ENCODE assay signal across 16 cellular contexts in genomic region chr2:236558999-236559978, GRCh38. TPM values are rescaled to one million over a fixed set of nuclear protein-coding genes. Genes with fewer than 3 reads are reported as not detected.
DNase-seq lines count a peak whose midpoint lies in the region; ATAC-seq, FAIRE-seq and TF ChIP-seq lines count a peak whose summit lies in the region.
"Had no signal": no experiment of that assay in that cellular context is flagged by ENCODE, and none has a peak within 500 bp of the region (broad histone marks: within the 10 kb centered on the region; RNA-seq: fewer than 3 reads in every experiment).

No MANE protein-coding gene starts in this region.

- H3K4me3 Mint-ChIP-seq in glutamatergic neuron (ENCODE audit: unreplicated experiment): no peak overlapping the region
- H3K4me3 Mint-ChIP-seq: activated CD4-positive, alpha-beta memory T cell treated with anti-CD3 and anti-CD28 coated beads, Interleukin-2, amount 10 ng/mL, durations not matched to agents 7 days and 5 days had no signal

- dilution Hi-C loops in endothelial cell of umbilical vein (cut with MboI; ENCODE audit: extremely low pct_ligation_motif_present, low sequenced_read_pairs): no loop called here

- H3K36me3 Mint-ChIP-seq in glutamatergic neuron (ENCODE audit: unreplicated experiment): no peaks in the 10 kb centered on the region

- ATAC-seq in GM18499 (IDR thresholded peaks at IDR 0.05; ENCODE audit: insufficient read depth, unreplicated experiment): peak; percentile 53
- peak; percentile 45 for ATAC-seq in HG03108 (IDR thresholded peaks at IDR 0.05; ENCODE audit: unreplicated experiment)
- ATAC-seq: K562 had no signal

- H3K4me3 ChIP-seq in endothelial cell of umbilical vein (replicated peaks in 1 of 3; ENCODE audit: insufficient read depth in 1 of 3, low read depth in 1 of 3, low read length in 3 of 3): no peak overlapping the region
- H3K4me3 ChIP-seq: adrenal gland, esophagus squamous epithelium, K562 had no signal

- peak; percentile 24 for FAIRE-seq in endothelial cell of umbilical vein (lab: Jason Lieb, UNC)
- FAIRE-seq: G401.6, K562 had no signal

- intact Hi-C loops in endothelial cell of umbilical vein (cut with micrococcal nuclease): no loop called here

- BruUV-seq in endothelial cell of umbilical vein (replicated peaks; lab: Mats Ljungman, UMichigan): no TSS peak

- no peaks in the 10 kb centered on the region for H3K79me2 ChIP-seq in endothelial cell of umbilical vein (ENCODE audit: control insufficient read depth, insufficient read depth, low read length)

- peak; percentile 47 for DNase-seq in GM20000 (ENCODE audit: low spot score)
- DNase-seq in endothelial cell of umbilical vein (ENCODE audit: low read depth, low spot score): no peak
- DNase-seq in NCI-H146 (lab: John Stamatoyannopoulos, UW): no peak
- no peak for DNase-seq in activated effector memory CD4-positive, alpha-beta T cell treated with anti-CD3 and anti-CD28 coated beads, Interleukin-2, amount 50 U/mL, for 16 hours
- no peak for DNase-seq in glutamatergic neuron
- DNase-seq: activated CD4-positive, alpha-beta memory T cell treated with anti-CD3 and anti-CD28 coated beads, Interleukin-2, amount 10 ng/mL, durations not matched to agents 7 days and 5 days; adrenal gland; esophagus squamous epithelium; mammary epithelial cell; NCI-H524; occipital lobe; T1000 had no signal

- no peaks in the 10 kb centered on the region for H4K20me1 ChIP-seq in endothelial cell of umbilical vein (replicated peaks; ENCODE audit: control insufficient read depth, extremely low read depth, insufficient read depth, low read length)

- no peak overlapping the region for H3K27ac Mint-ChIP-seq in glutamatergic neuron (ENCODE audit: unreplicated experiment)
- H3K27ac Mint-ChIP-seq: activated CD4-positive, alpha-beta memory T cell treated with anti-CD3 and anti-CD28 coated beads, Interleukin-2, amount 10 ng/mL, durations not matched to agents 7 days and 5 days had no signal

- no peak overlapping the region for H2AFZ ChIP-seq in endothelial cell of umbilical vein (ENCODE audit: low read depth, low read length)

- peaks cover 0 to 3% of the 10 kb centered on the region in 2 experiments for H3K27me3 ChIP-seq in endothelial cell of umbilical vein (ENCODE audit: control insufficient read depth in 2 of 2, insufficient read depth in 2 of 2, low read length in 2 of 2)

- CTCF ChIA-PET in endothelial cell of umbilical vein (lab: Charles Lee): interaction anchor here (1.4 kb wide), 1 partner anchor 32 kb away, joined by 3 read pairs; no protein-coding TSS in a partner anchor

- no peaks in the 10 kb centered on the region for H3K36me3 ChIP-seq in endothelial cell of umbilical vein (ENCODE audit: control insufficient read depth in 2 of 2, extremely low read depth in 1 of 2, insufficient read depth in 2 of 2, low read length in 2 of 2)
- H3K36me3 ChIP-seq: adrenal gland, esophagus squamous epithelium had no signal

- H3K27ac ChIP-seq in endothelial cell of umbilical vein (ENCODE audit: insufficient read depth, low read depth, low read length): no peak overlapping the region
- H3K27ac ChIP-seq: adrenal gland, esophagus squamous epithelium had no signal

- H3K9ac ChIP-seq in endothelial cell of umbilical vein (replicated peaks; ENCODE audit: extremely low read depth, insufficient read depth, low read length): no peak overlapping the region

- TF ChIP-seq POLR2A in endothelial cell of umbilical vein (IDR thresholded peaks at IDR 0.05; ENCODE audit: low read depth, low read length): no peak

- POLR2A ChIA-PET in endothelial cell of umbilical vein (lab: Charles Lee): no interaction called here

- H3K4me1 ChIP-seq in endothelial cell of umbilical vein (ENCODE audit: control insufficient read depth, extremely low read depth, insufficient read depth, low read length): no peaks in the 10 kb centered on the region
- H3K4me1 ChIP-seq: adrenal gland, esophagus squamous epithelium had no signal

- no peaks in the 10 kb centered on the region for H3K9me1 ChIP-seq in endothelial cell of umbilical vein (replicated peaks; ENCODE audit: control insufficient read depth, extremely low read depth, insufficient read depth, low read length)

- H3K4me2 ChIP-seq in endothelial cell of umbilical vein (ENCODE audit: insufficient read depth, low read length): no peak overlapping the region

- peaks cover 3% of the 10 kb centered on the region for H3K27me3 Mint-ChIP-seq in glutamatergic neuron (ENCODE audit: unreplicated experiment)

- no peaks in the 10 kb centered on the region for H3K4me1 Mint-ChIP-seq in glutamatergic neuron (ENCODE audit: low read depth, unreplicated experiment)

- peaks cover 1% of the 10 kb centered on the region for H3K9me3 Mint-ChIP-seq in glutamatergic neuron (ENCODE audit: unreplicated experiment)

- TF ChIP-seq CTCF in GM20000 (IDR thresholded peaks at IDR 0.05; ENCODE audit: extremely low read depth, missing control alignments) (no peak), endothelial cell of umbilical vein (IDR thresholded peaks at IDR 0.05; ENCODE audit: extremely low read depth in 1 of 2, insufficient read depth in 1 of 2, low read depth in 1 of 2, low read length in 2 of 2) (no peak), glutamatergic neuron (IDR thresholded peaks at IDR 0.05; ENCODE audit: partially characterized antibody, unreplicated experiment) (no peak)

- H3K9me3 ChIP-seq in endothelial cell of umbilical vein (replicated peaks; ENCODE audit: control insufficient read depth, insufficient read depth, low read length): no peaks in the 10 kb centered on the region
- H3K9me3 ChIP-seq: adrenal gland had no signal

TF ChIP-seq in endothelial cell of umbilical vein, 7 proteins besides CTCF, POLR2A, EP300 and RAD21:
- TF ChIP-seq EZH2 (IDR thresholded peaks at IDR 0.05; ENCODE audit: borderline replicate concordance, low read depth, low read length, severe bottlenecking) (no peak), MAX (IDR thresholded peaks at IDR 0.05; ENCODE audit: insufficient read depth, insufficient read length) (no peak), FOS (IDR thresholded peaks at IDR 0.05; ENCODE audit: borderline replicate concordance, insufficient read depth, low read length) (no peak), MYC (IDR thresholded peaks at IDR 0.05; ENCODE audit: low read depth, low read length) (no peak), JUN (IDR thresholded peaks at IDR 0.05; ENCODE audit: borderline replicate concordance, insufficient read depth, insufficient read length, low read depth) (no peak), POLR2AphosphoS5 (IDR thresholded peaks at IDR 0.05; ENCODE audit: insufficient read depth, low read depth, low read length) (no peak), GATA2 (IDR thresholded peaks at IDR 0.05; ENCODE audit: insufficient read depth, insufficient read length, low read depth, low read length) (no peak)

RNA-seq across cellular contexts. Expression of gene ACKR3, which starts 10.3 kb away (rescaled TPM):
- 24.0 and 31.1 TPM in 2 replicates for total RNA-seq in endothelial cell of umbilical vein
- 428 and 533 TPM in 2 replicates for polyA plus RNA-seq in endothelial cell of umbilical vein
- polyA plus RNA-seq in endothelial cell of umbilical vein (2011; cell fraction: cytosol; rRNA removed): 141 and 146 TPM in 2 replicates
- polyA plus RNA-seq in endothelial cell of umbilical vein (2011; cell fraction: nucleus; rRNA removed): 278 and 394 TPM in 2 replicates
- polyA plus RNA-seq in endothelial cell of umbilical vein (2012): 30.1 and 30.4 TPM in 2 replicates
- polyA minus RNA-seq in endothelial cell of umbilical vein: 433 and 453 TPM in 2 replicates
- 0.61 TPM for polyA minus RNA-seq in endothelial cell of umbilical vein (2011; cell fraction: cytosol; rRNA and poly(A)+ RNA removed)
- 168 and 181 TPM in 2 replicates for polyA minus RNA-seq in endothelial cell of umbilical vein (2011; cell fraction: nucleus; rRNA and poly(A)+ RNA removed)
- 1.2 TPM for total RNA-seq in glutamatergic neuron (ENCODE audit: unreplicated experiment)
- polyA plus RNA-seq: K562 had no signal

Comparison
In these comparisons a context has a peak if more than half of its experiments do, and no peak if none do; other contexts are left out.
1. RNA of gene ACKR3, which starts 10.3 kb away (total RNA-seq): 24.0 to 31.1 TPM in endothelial cell of umbilical vein; 1.2 TPM in glutamatergic neuron (single experiment); every median in the first group is over 10 times any median in the second.